ENCODE assay signal across 27 cellular contexts in the genomic region with DNA sequence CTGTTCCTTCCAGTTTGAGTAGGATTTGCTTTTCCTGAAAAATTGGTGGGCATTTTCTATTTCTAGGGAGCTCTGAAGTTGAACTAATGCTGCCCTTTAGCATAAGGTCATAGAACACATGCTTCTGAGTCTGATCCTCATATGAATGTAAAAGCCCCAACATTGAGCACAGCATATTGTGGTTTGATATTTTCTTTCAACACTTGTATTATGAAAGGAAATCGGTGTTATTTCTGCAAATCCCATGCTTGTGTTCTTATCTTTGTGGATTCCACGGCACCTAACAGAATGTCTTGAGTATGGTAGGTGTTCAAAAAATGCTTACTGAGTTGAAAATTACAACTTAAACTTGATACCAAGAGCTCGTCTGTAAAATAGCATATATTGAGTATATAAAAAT.
"Had no signal": no experiment of that assay in that cellular context is flagged by ENCODE, and none has a peak within 500 bp of the region (broad histone marks: within the 10 kb centered on the region; RNA-seq: fewer than 3 reads in every experiment).

No MANE protein-coding gene starts in this region.

- H3K4me3 Mint-ChIP-seq: naive thymus-derived CD8-positive, alpha-beta T cell; nephron; neural crest cell; stimulated activated effector memory CD8-positive, alpha-beta T cell treated with anti-CD3 and anti-CD28 coated beads, Interleukin-12 subunit alpha, Interleukin-12 subunit beta, amount 100 ng/mL, for 72 hours; stimulated activated naive CD8-positive, alpha-beta T cell treated with anti-CD3 and anti-CD28 coated beads, Interleukin-15, Interleukin-2, amounts not matched to agents 100 ng/mL and 50 ng/mL, for 24 hours had no signal

- H3K4me1 Mint-ChIP-seq: naive thymus-derived CD8-positive, alpha-beta T cell; neural crest cell; stimulated activated effector memory CD8-positive, alpha-beta T cell treated with anti-CD3 and anti-CD28 coated beads, Interleukin-12 subunit alpha, Interleukin-12 subunit beta, amount 100 ng/mL, for 72 hours had no signal

- H3K36me3 ChIP-seq: left lung, lower lobe of right lung, pancreas, right atrium auricular region, suprapubic skin, thoracic aorta, tibial artery, upper lobe of right lung had no signal

- H3K9me3 ChIP-seq: left lung, lower lobe of right lung, pancreas, psoas muscle, right atrium auricular region, suprapubic skin, thoracic aorta, tibial artery, upper lobe of right lung had no signal

- DNase-seq: hippocampal formation; kidney; left colon; left lung; lower lobe of right lung; mammary epithelial cell; mesenchymal stem cell; naive thymus-derived CD8-positive, alpha-beta T cell; nucleus accumbens; pancreas; psoas muscle; stimulated activated CD4-positive, alpha-beta T cell treated with anti-CD3 and anti-CD28 coated beads, Interleukin-12 subunit alpha, Interleukin-12 subunit beta, amount 100 ng/mL, for 4 hours; stimulated activated CD4-positive, alpha-beta T cell treated with anti-CD3 and anti-CD28 coated beads, Interleukin-15, amount 100 ng/mL, for 24 hours; stimulated activated CD4-positive, alpha-beta T cell treated with anti-CD3 and anti-CD28 coated beads, Interleukin-2, amount 100 ng/mL, for 24 hours; stimulated activated CD4-positive, alpha-beta T cell treated with anti-CD3 and anti-CD28 coated beads, Interleukin-4, amount 100 ng/mL, for 24 hours; stimulated activated naive CD4-positive, alpha-beta T cell; tibial artery; upper lobe of right lung had no signal

- H3K4me1 ChIP-seq: left lung, lower lobe of right lung, pancreas, psoas muscle, right atrium auricular region, tibial artery, upper lobe of right lung had no signal

- H3K27ac Mint-ChIP-seq: naive thymus-derived CD8-positive, alpha-beta T cell; stimulated activated effector memory CD8-positive, alpha-beta T cell treated with anti-CD3 and anti-CD28 coated beads, Interleukin-12 subunit alpha, Interleukin-12 subunit beta, amount 100 ng/mL, for 72 hours; stimulated activated naive CD8-positive, alpha-beta T cell treated with anti-CD3 and anti-CD28 coated beads, Interleukin-15, Interleukin-2, amounts not matched to agents 100 ng/mL and 50 ng/mL, for 24 hours had no signal

- ATAC-seq: left colon; left lung; lower lobe of right lung; naive thymus-derived CD8-positive, alpha-beta T cell; pancreas; psoas muscle; sciatic nerve; stimulated activated effector memory CD8-positive, alpha-beta T cell treated with anti-CD3 and anti-CD28 coated beads, Interleukin-12 subunit alpha, Interleukin-12 subunit beta, amount 100 ng/mL, for 72 hours; upper lobe of right lung had no signal

- H3K27ac ChIP-seq: left lung, lower lobe of right lung, pancreas, psoas muscle, right atrium auricular region, thoracic aorta, tibial artery, upper lobe of right lung had no signal

- H3K9me3 Mint-ChIP-seq: naive thymus-derived CD8-positive, alpha-beta T cell; stimulated activated effector memory CD8-positive, alpha-beta T cell treated with anti-CD3 and anti-CD28 coated beads, Interleukin-12 subunit alpha, Interleukin-12 subunit beta, amount 100 ng/mL, for 72 hours; stimulated activated naive CD8-positive, alpha-beta T cell treated with anti-CD3 and anti-CD28 coated beads, Interleukin-15, Interleukin-2, amounts not matched to agents 100 ng/mL and 50 ng/mL, for 24 hours had no signal

- H3K36me3 Mint-ChIP-seq: stimulated activated effector memory CD8-positive, alpha-beta T cell treated with anti-CD3 and anti-CD28 coated beads, Interleukin-12 subunit alpha, Interleukin-12 subunit beta, amount 100 ng/mL, for 72 hours had no signal

- H3K27me3 ChIP-seq: left lung, pancreas, right atrium auricular region, suprapubic skin, tibial artery, upper lobe of right lung had no signal

- H3K27me3 Mint-ChIP-seq: naive thymus-derived CD8-positive, alpha-beta T cell; stimulated activated naive CD8-positive, alpha-beta T cell treated with anti-CD3 and anti-CD28 coated beads, Interleukin-15, Interleukin-2, amounts not matched to agents 100 ng/mL and 50 ng/mL, for 24 hours had no signal

- H3K4me3 ChIP-seq: left lung, lower lobe of right lung, pancreas, psoas muscle, right atrium auricular region, skin epidermis, suprapubic skin, thoracic aorta, tibial artery, upper lobe of right lung had no signal
